Comparison of ENCODE assay signal across 8 cellular contexts in genomic region chr2:224369028-224369632, GRCh38. TPM values are rescaled to one million over a fixed set of nuclear protein-coding genes. Genes with fewer than 3 reads are reported as not detected.
DNase-seq lines count a peak whose midpoint lies in the region; ATAC-seq, FAIRE-seq and TF ChIP-seq lines count a peak whose summit lies in the region.

No MANE protein-coding gene starts in this region.

- H3K9me3 ChIP-seq in Peyer's patch: no peaks in the 10 kb centered on the region
- H3K9me3 ChIP-seq in pancreas: no peaks in the 10 kb centered on the region
- H3K9me3 ChIP-seq in ovary: no peaks in the 10 kb centered on the region

- ATAC-seq in pancreas: peak in 3 of 4 donors; percentile 49 to 72 (median 67)
- ATAC-seq in GM19452 (IDR thresholded peaks at IDR 0.05; ENCODE audit: unreplicated experiment): no peak

- peak; percentile 40 to 47 for DNase-seq in NCI-H2081 (lab: John Stamatoyannopoulos, UW)
- DNase-seq in NCI-H2081 treated with DMSO at 0.1 percent for 48 hours (lab: John Stamatoyannopoulos, UW): no peak
- DNase-seq in HL-60 (ENCODE audit: low read depth in 1 of 2, low spot score in 1 of 2): peak in 1 of 2 experiments; percentile 6
- DNase-seq in Peyer's patch: no peak
- no peak for DNase-seq in epithelial cell of proximal tubule (ENCODE audit: low read depth)
- DNase-seq in pancreas: no peak
- no peak for DNase-seq in ovary

- TF ChIP-seq POLR2A in Peyer's patch (IDR thresholded peaks at IDR 0.05): no peak
- TF ChIP-seq POLR2A in ovary (IDR thresholded peaks at IDR 0.05): no peak

- TF ChIP-seq CTCF in HL-60 (IDR thresholded peaks at IDR 0.05; ENCODE audit: insufficient read depth, low read length) (peak; percentile 32), Peyer's patch (IDR thresholded peaks at IDR 0.05) (peak; percentile 10 to 69 (median 61)), epithelial cell of proximal tubule (conservative IDR thresholded peaks at IDR 0.05; ENCODE audit: low read depth, low read length) (peak; percentile 73), pancreas (IDR thresholded peaks at IDR 0.05) (peak; percentile 22 to 49 (median 46)), ovary (IDR thresholded peaks at IDR 0.05) (peak in 1 of 3 donors; percentile 16)

- H3K27ac ChIP-seq in HL-60 (replicated peaks): no peak overlapping the region
- no peak overlapping the region for H3K27ac ChIP-seq in Peyer's patch
- H3K27ac ChIP-seq in pancreas: no peak overlapping the region
- no peak overlapping the region for H3K27ac ChIP-seq in ovary

- H3K36me3 ChIP-seq in Peyer's patch (no peaks in the 10 kb centered on the region), pancreas (no peaks in the 10 kb centered on the region), ovary (no peaks in the 10 kb centered on the region)

- no peak overlapping the region for H3K4me3 ChIP-seq in HL-60 (replicated peaks; ENCODE audit: insufficient read depth, low read length)
- no peak overlapping the region for H3K4me3 ChIP-seq in Peyer's patch
- no peak overlapping the region for H3K4me3 ChIP-seq in epithelial cell of proximal tubule (ENCODE audit: low read depth, low read length)
- no peak overlapping the region for H3K4me3 ChIP-seq in pancreas
- H3K4me3 ChIP-seq in ovary: no peak overlapping the region

- no peak for FAIRE-seq in pancreas (lab: Jason Lieb, UNC)

- TF ChIP-seq EP300 in ovary (IDR thresholded peaks at IDR 0.05): no peak

- H3K4me1 ChIP-seq in Peyer's patch (no peaks in the 10 kb centered on the region), pancreas (no peaks in the 10 kb centered on the region), ovary (ENCODE audit: insufficient read depth) (no peaks in the 10 kb centered on the region)

- intact Hi-C loops in pancreas (cut with DNase I) (loop anchor here in 1 of 3 donors (10.0 kb wide), 1 partner anchor 266 kb away; no protein-coding TSS in a partner anchor), ovary (cut with DNase I) (no loop called here)

- H3K27me3 ChIP-seq in HL-60 (ENCODE audit: insufficient read depth, poor library complexity, severe bottlenecking): no peaks in the 10 kb centered on the region
- H3K27me3 ChIP-seq in Peyer's patch: no peaks in the 10 kb centered on the region
- no peaks in the 10 kb centered on the region for H3K27me3 ChIP-seq in pancreas
- no peaks in the 10 kb centered on the region for H3K27me3 ChIP-seq in ovary

- WGBS in pancreas, 2 donors: 43 to 48% methylated on average over 7 of the region's 7 CpGs
- 62 to 67% (median 64%) methylated on average over 7 of the region's 7 CpGs for whole genome bisulfite sequencing in ovary, 3 donors

RNA-seq across cellular contexts. Expression of gene FAM124B, which starts 32.8 kb away (rescaled TPM):
- total RNA-seq in Peyer's patch (1 to 10 TPM in 2 of 4 donors, under 1 TPM in 1, not detected in 1; 0.94 to 5.8 (median 1.0) TPM), epithelial cell of proximal tubule (0.07 TPM in 1 of 2 replicates, not detected in the other), pancreas (under 1 TPM in 5 of 6 donors, not detected in 1; 0.09 to 0.78 (median 0.42) TPM), ovary (1 to 10 TPM in 4 of 7 donors, under 1 TPM in 3; 0.11 to 1.5 (median 1.0) TPM)
- polyA plus RNA-seq in pancreas (under 1 TPM; 0.15 to 0.26 TPM), ovary (1 to 10 TPM; 2.7 to 3.0 TPM)

Comparison
In these comparisons a context has a peak if more than half of its experiments do, and no peak if none do; other contexts are left out.
1. DNase-seq: peak in NCI-H2081 (2 of 2); none in NCI-H2081 treated with DMSO at 0.1 percent for 48 hours (single experiment), Peyer's patch (0 of 3), epithelial cell of proximal tubule (single experiment), pancreas (0 of 6) and ovary (0 of 5).